Comparison of ENCODE assay signal across 5 cellular contexts in genomic region chr2:164994664-164995299, GRCh38. TPM values are rescaled to one million over a fixed set of nuclear protein-coding genes. Genes with fewer than 3 reads are reported as not detected.
"Had no signal": no experiment of that assay in that cellular context is flagged by ENCODE, and none has a peak within 500 bp of the region (broad histone marks: within the 10 kb centered on the region; RNA-seq: fewer than 3 reads in every experiment).

No MANE protein-coding gene starts in this region.

RNA-seq across cellular contexts. Expression of gene SLC38A11, which starts 39.5 kb away (rescaled TPM):
- total RNA-seq: MCF 10A, NCI-H460, PC-9, RPMI7951, SK-MEL-5 had no signal
